In genomic region chr1:231039161-231040018, GRCh38 we compare ENCODE assay signal across 9 cellular contexts. TPM values are rescaled to one million over a fixed set of nuclear protein-coding genes. Genes with fewer than 3 reads are reported as not detected.
DNase-seq lines count a peak whose midpoint lies in the region; ATAC-seq and TF ChIP-seq lines count a peak whose summit lies in the region.
"Had no signal": no experiment of that assay in that cellular context is flagged by ENCODE, and none has a peak within 500 bp of the region (broad histone marks: within the 10 kb centered on the region; RNA-seq: fewer than 3 reads in every experiment).

No MANE protein-coding gene starts in this region.

- peak overlapping the region; percentile 88 for H3K4me2 ChIP-seq in neuronal stem cell (ENCODE audit: insufficient read depth, low read length, poor library complexity, severe bottlenecking)

- H3K4me1 ChIP-seq in neuronal stem cell (ENCODE audit: control insufficient read depth in 2 of 2, insufficient read depth in 1 of 2, low read depth in 1 of 2, low read length in 2 of 2) (peaks cover 5 to 7% of the 10 kb centered on the region in 2 donors), aorta (ENCODE audit: control insufficient read depth in 1 of 2, insufficient read depth in 2 of 2, low read length in 2 of 2) (no peaks in the 10 kb centered on the region)

- H3K36me3 ChIP-seq in neuronal stem cell (replicated peaks in 1 of 2; ENCODE audit: control insufficient read depth in 2 of 2, insufficient read depth in 2 of 2, low read length in 2 of 2) (no peaks in the 10 kb centered on the region), aorta (ENCODE audit: control insufficient read depth in 1 of 2, insufficient read depth in 2 of 2, low read length in 1 of 2) (no peaks in the 10 kb centered on the region)

- H3K4me3 ChIP-seq in fibroblast of villous mesenchyme (ENCODE audit: low read depth, low read length) (peak overlapping the region; percentile 90), neuronal stem cell (ENCODE audit: low read length in 2 of 2) (peak overlapping the region; percentile 73 to 88), aorta (ENCODE audit: low read length in 2 of 2) (peak overlapping the region; percentile 76 to 77)

- H3K23ac ChIP-seq in neuronal stem cell (ENCODE audit: low read depth, low read length, poor library complexity) = no peak overlapping the region

- H3K4me1 Mint-ChIP-seq in activated T-cell treated with anti-CD3 and anti-CD28 coated beads, Interleukin-2, amount 50 U/mL, for 72 hours (ENCODE audit: low read depth) = peaks cover 39% of the 10 kb centered on the region

- no peak overlapping the region for H2BK5ac ChIP-seq in neuronal stem cell (ENCODE audit: low read length)

- TF ChIP-seq CTCF in fibroblast of villous mesenchyme (IDR thresholded peaks at IDR 0.05; ENCODE audit: insufficient read depth, low read depth, low read length) = no peak

- no peak overlapping the region for H3K27ac ChIP-seq in neuronal stem cell (replicated peaks; ENCODE audit: low read length)
- H3K27ac ChIP-seq in aorta (ENCODE audit: low read depth in 1 of 2, low read length in 2 of 2) = no peak overlapping the region
- H3K27ac ChIP-seq: epithelial cell of prostate had no signal

- peaks cover 2% of the 10 kb centered on the region in 2 donors for H3K36me3 Mint-ChIP-seq in activated T-cell treated with anti-CD3 and anti-CD28 coated beads, Interleukin-2, amount 50 U/mL, for 72 hours (ENCODE audit: insufficient read depth in 2 of 2)

- H2AFZ ChIP-seq in neuronal stem cell (ENCODE audit: low read length) = peak overlapping the region; percentile 97

- ATAC-seq in HG02840 (IDR thresholded peaks at IDR 0.05; ENCODE audit: low FRiP score, unreplicated experiment) = peak; percentile 33
- ATAC-seq in activated T-cell treated with anti-CD3 and anti-CD28 coated beads, Interleukin-2, amount 50 U/mL, for 72 hours (replicated peaks in 1 of 2) = peak; percentile 63 to 64
- peak; percentile 74 for ATAC-seq in aorta (ENCODE audit: low FRiP score)

- no peak overlapping the region for H2BK12ac ChIP-seq in neuronal stem cell (ENCODE audit: low read length)

- H3K4me3 Mint-ChIP-seq in activated T-cell treated with anti-CD3 and anti-CD28 coated beads, Interleukin-2, amount 50 U/mL, for 72 hours = peak overlapping the region; percentile 80

- H4K8ac ChIP-seq in neuronal stem cell (ENCODE audit: low read depth, low read length) = no peak overlapping the region

- no peaks in the 10 kb centered on the region for H3K9me3 Mint-ChIP-seq in activated T-cell treated with anti-CD3 and anti-CD28 coated beads, Interleukin-2, amount 50 U/mL, for 72 hours

- H2BK120ac ChIP-seq in neuronal stem cell (ENCODE audit: low read depth, low read length) = no peak overlapping the region

- peaks cover 0 to under 1% of the 10 kb centered on the region in 2 donors for H3K9me3 ChIP-seq in neuronal stem cell (replicated peaks in 1 of 2; ENCODE audit: control insufficient read depth in 2 of 2, insufficient read depth in 1 of 2, low read depth in 1 of 2, low read length in 2 of 2)
- no peaks in the 10 kb centered on the region for H3K9me3 ChIP-seq in aorta (ENCODE audit: control insufficient read depth, low read length)

- peak overlapping the region; percentile 27 for H2AK5ac ChIP-seq in neuronal stem cell (ENCODE audit: low read depth, low read length)

- H3K27me3 Mint-ChIP-seq in activated T-cell treated with anti-CD3 and anti-CD28 coated beads, Interleukin-2, amount 50 U/mL, for 72 hours (ENCODE audit: low read depth) = peaks cover 6% of the 10 kb centered on the region

- DNase-seq in NCI-H1092 treated with DMSO at 0.1 percent for 48 hours (lab: John Stamatoyannopoulos, UW) = peak; percentile 8
- DNase-seq in NCI-H1092 (lab: John Stamatoyannopoulos, UW) = no peak
- peak; percentile 18 for DNase-seq in NOMO-1 treated with DMSO at 0.1 percent for 48 hours (lab: John Stamatoyannopoulos, UW; ENCODE audit: unreplicated experiment)
- peak; percentile 56 to 58 for DNase-seq in activated T-cell treated with anti-CD3 and anti-CD28 coated beads, Interleukin-2, amount 50 U/mL, for 72 hours
- peak; percentile 71 for DNase-seq in fibroblast of villous mesenchyme (ENCODE audit: low read depth)
- peak; percentile 45 for DNase-seq in neuronal stem cell (ENCODE audit: low spot score)
- peak; percentile 59 to 82 for DNase-seq in aorta

- peak overlapping the region; percentile 41 for H2BK15ac ChIP-seq in neuronal stem cell (ENCODE audit: low read length)

- H3K18ac ChIP-seq in neuronal stem cell (ENCODE audit: low read length) = peak overlapping the region; percentile 91

- intact Hi-C loops in aorta (cut with DNase I) = no loop called here

- H3K9ac ChIP-seq in neuronal stem cell (ENCODE audit: low read depth, low read length, poor library complexity) = peak overlapping the region; percentile 70

- no peak overlapping the region for H3K27ac Mint-ChIP-seq in activated T-cell treated with anti-CD3 and anti-CD28 coated beads, Interleukin-2, amount 50 U/mL, for 72 hours

- H3K14ac ChIP-seq in neuronal stem cell (ENCODE audit: low read length) = no peak overlapping the region

- H3K27me3 ChIP-seq in neuronal stem cell (ENCODE audit: control insufficient read depth in 3 of 3, insufficient read depth in 3 of 3, low read depth in 1 of 3, low read length in 3 of 3) (peaks cover 5 to 40% (median 18%) of the 10 kb centered on the region in 3 experiments), aorta (ENCODE audit: control insufficient read depth in 1 of 2, insufficient read depth in 2 of 2, low read length in 1 of 2) (no peaks in the 10 kb centered on the region)

- H3K4ac ChIP-seq in neuronal stem cell (ENCODE audit: low read length) = no peak overlapping the region

- WGBS in neuronal stem cell (ENCODE audit: extremely low coverage in 2 of 2, insufficient read length in 2 of 2, insufficient replicate concordance in 1 of 2), 2 donors = no CpG with 5 or more reads among the region's 91 CpGs
- WGBS in aorta, 2 donors = 1 to 2% methylated on average over 72 to 91 of the region's 91 CpGs

- no peak overlapping the region for H4K91ac ChIP-seq in neuronal stem cell (ENCODE audit: low read depth, low read length, poor library complexity)

- H3K79me1 ChIP-seq in neuronal stem cell (ENCODE audit: low read depth, low read length) = no peaks in the 10 kb centered on the region

RNA-seq across cellular contexts. Expression of gene FAM89A, which starts 0.7 kb away (rescaled TPM):
- 10 to 100 TPM; 17.1 to 17.4 TPM for total RNA-seq in activated T-cell treated with anti-CD3 and anti-CD28 coated beads, Interleukin-2, amount 50 U/mL, for 72 hours
- total RNA-seq in fibroblast of villous mesenchyme (7.7 and 22.5 TPM in 2 replicates), aorta (10 to 100 TPM; 10.1 to 11.5 TPM)
- 8.5 TPM for polyA plus RNA-seq in neuronal stem cell (2013, experiment 1 of 2)
- polyA plus RNA-seq in neuronal stem cell (2013, experiment 2 of 2) = 7.9 TPM
- polyA plus RNA-seq in aorta = 1 to 10 TPM; 3.6 to 6.0 TPM
